In genomic region chr6:142155895-142156757, GRCh38 we compare ENCODE assay signal across 8 cellular contexts. TPM values are rescaled to one million over a fixed set of nuclear protein-coding genes. Genes with fewer than 3 reads are reported as not detected.
A peak's percentile ranks its signal among the peaks of the same experiment; 100 is the strongest.
DNase-seq lines count a peak whose midpoint lies in the region; ATAC-seq, FAIRE-seq and TF ChIP-seq lines count a peak whose summit lies in the region.

No MANE protein-coding gene starts in this region.

- no peaks in the 10 kb centered on the region for H3K9me1 ChIP-seq in K562 (ENCODE audit: control insufficient read depth, insufficient read depth, low read length)

- H3K4me3 Mint-ChIP-seq in CD14-positive monocyte: no peak overlapping the region

- H3K4me2 ChIP-seq in Loucy (ENCODE audit: low read depth, low read length, poor library complexity, severe bottlenecking): peak overlapping the region; percentile 57
- H3K4me2 ChIP-seq in K562 (ENCODE audit: insufficient read depth, low read length): no peak overlapping the region

- TF ChIP-seq CTCF in CD14-positive monocyte (IDR thresholded peaks at IDR 0.05) (peak; percentile 71), Loucy (conservative IDR thresholded peaks at IDR 0.05; ENCODE audit: low read length) (peak; percentile 71), K562 (IDR thresholded peaks at IDR 0.05 in 2 of 3, conservative IDR thresholded peaks at IDR 0.05 in 1 of 3; ENCODE audit: insufficient read depth in 2 of 3, low read depth in 1 of 3, low read length in 3 of 3) (peak in 1 of 3 experiments; percentile 63; a peak in 2 of 6 replicates)

- peak; percentile 87 for ATAC-seq in K562
- ATAC-seq in left lobe of liver: peak; percentile 84

- H3K79me2 ChIP-seq in Loucy (ENCODE audit: insufficient read depth, low read length) (peaks cover 92% of the 10 kb centered on the region), K562 (ENCODE audit: control insufficient read depth, insufficient read depth, low read length) (peaks cover 87% of the 10 kb centered on the region)

- no peaks in the 10 kb centered on the region for H3K27me3 Mint-ChIP-seq in CD14-positive monocyte (ENCODE audit: low read depth in 3 of 3)

- H3F3A ChIP-seq in Loucy (ENCODE audit: low read depth): no peaks in the 10 kb centered on the region

- peak; percentile 64 for FAIRE-seq in GM19239 (lab: Jason Lieb, UNC)
- peak; percentile 26 for FAIRE-seq in K562 (lab: Jason Lieb, UNC)

- POLR2A ChIA-PET in K562 (lab: Yijun Ruan, JAX): interaction anchor here (1.0 to 1.9 kb wide), 2 partner anchors 9 to 16 kb away, joined by 3 to 8 read pairs; partner anchors contain the start of genes NMBR and VTA1

- no peak for TF ChIP-seq POLR2A in K562 (conservative IDR thresholded peaks at IDR 0.05)

- H3K9me2 ChIP-seq in Loucy (replicated peaks; ENCODE audit: low read depth, low read length): no peaks in the 10 kb centered on the region

- WGBS in K562 (ENCODE audit: insufficient coverage, low coverage, missing lambda C conversion rate): 36% methylated on average over 5 of the region's 5 CpGs

- CTCF ChIA-PET in K562 (lab: Yijun Ruan, JAX; ENCODE audit: low intra/inter-chr PET ratio): no interaction called here

- H3K9ac ChIP-seq in Loucy (ENCODE audit: low read depth, low read length, poor library complexity, severe bottlenecking) (peak overlapping the region; percentile 20), K562 (ENCODE audit: insufficient read depth in 1 of 2, low read depth in 2 of 2, low read length in 2 of 2) (no peak overlapping the region)

- BruUV-seq in K562 (replicated peaks; lab: Mats Ljungman, UMichigan): no TSS peak

- H3K36me3 ChIP-seq in Loucy (ENCODE audit: insufficient read depth, low read length) (no peaks in the 10 kb centered on the region), K562 (ENCODE audit: control insufficient read depth, insufficient read depth, low read length) (no peaks in the 10 kb centered on the region)

- in situ Hi-C loops in K562 (cut with MboI): no loop called here

- H3K36me3 Mint-ChIP-seq in CD14-positive monocyte: peaks cover 4 to 6% of the 10 kb centered on the region in 2 donors

- TF ChIP-seq RAD21 in K562 (CRISPR knock-in tag; conservative IDR thresholded peaks at IDR 0.05 in 1 of 2, IDR thresholded peaks at IDR 0.05 in 1 of 2): peak; percentile 31 to 43

- H3K27ac Mint-ChIP-seq in CD14-positive monocyte: peak overlapping the region in 2 of 7 donors; percentile 32 to 68

- H3K27me3 ChIP-seq in Loucy (ENCODE audit: insufficient read depth, low read length, poor library complexity, severe bottlenecking) (no peaks in the 10 kb centered on the region), K562 (ENCODE audit: control insufficient read depth in 2 of 2, insufficient read depth in 2 of 2, low read length in 2 of 2) (no peaks in the 10 kb centered on the region)

- no peak for DNase-seq in CD14-positive monocyte (ENCODE audit: low spot score)
- no peak for DNase-seq in GM19239 (ENCODE audit: insufficient read length, low spot score)
- DNase-seq in K562 (ENCODE audit: extremely low read depth in 1 of 4, low spot score in 3 of 4): peak; percentile 21 to 35 (median 29)
- no peak for DNase-seq in left lobe of liver (ENCODE audit: low spot score)
- no peak for DNase-seq in NCI-H510A treated with DMSO at 0.1 percent for 48 hours (lab: John Stamatoyannopoulos, UW)
- no peak for DNase-seq in cortex of kidney (lab: John Stamatoyannopoulos, UW)
- no peak for DNase-seq in NCI-H1930 (lab: John Stamatoyannopoulos, UW)

- H3K9me3 ChIP-seq in Loucy (ENCODE audit: insufficient read depth, low read depth, low read length) (no peaks in the 10 kb centered on the region), K562 (replicated peaks; ENCODE audit: control insufficient read depth, insufficient read depth, low read depth, low read length) (no peaks in the 10 kb centered on the region)

- no peak overlapping the region for H3K27ac ChIP-seq in K562 (ENCODE audit: extremely low read depth, low read depth, low read length)

- TF ChIP-seq EP300 in K562 (IDR thresholded peaks at IDR 0.05; ENCODE audit: low read length): no peak

- intact Hi-C loops in CD14-positive monocyte (cut with micrococcal nuclease): loop anchor here in 1 of 2 donors (5.0 kb wide), 1 partner anchor 231 kb away; no protein-coding TSS in a partner anchor
- intact Hi-C loops in K562 (cut with micrococcal nuclease): loop anchor here (1.0 kb wide), 2 partner anchors 51 to 232 kb away; no protein-coding TSS in a partner anchor

- H3K4me1 Mint-ChIP-seq in CD14-positive monocyte: peaks cover 8% of the 10 kb centered on the region

- H3K4me3 ChIP-seq in Loucy (ENCODE audit: low read length, poor library complexity, severe bottlenecking): peak overlapping the region; percentile 53
- no peak overlapping the region for H3K4me3 ChIP-seq in K562

- H4K20me1 ChIP-seq in Loucy (ENCODE audit: insufficient read depth, low read length, poor library complexity, severe bottlenecking): peaks cover 65% of the 10 kb centered on the region
- no peaks in the 10 kb centered on the region; the same call in 1 of the 2 replicates for H4K20me1 ChIP-seq in K562 (replicated peaks; ENCODE audit: control insufficient read depth, insufficient read depth, low read length)

- H2AFZ ChIP-seq in Loucy (ENCODE audit: low read length): no peak overlapping the region
- no peak overlapping the region for H2AFZ ChIP-seq in K562 (ENCODE audit: low read depth, low read length)

- H3K4me1 ChIP-seq in Loucy (ENCODE audit: insufficient read depth, low read length, poor library complexity, severe bottlenecking) (peaks cover 46% of the 10 kb centered on the region), K562 (replicated peaks in 1 of 2; ENCODE audit: control insufficient read depth in 2 of 2, insufficient read depth in 2 of 2, low read length in 2 of 2) (peaks cover 0 to 3% of the 10 kb centered on the region in 2 experiments; a peak in 1 of 5 replicates)

- H3K9me3 Mint-ChIP-seq in CD14-positive monocyte: no peaks in the 10 kb centered on the region

TF ChIP-seq in K562, 482 proteins besides CTCF, POLR2A, EP300 and RAD21 (continues in another document):
- no peak for TF ChIP-seq FOXJ2 (tag; IDR thresholded peaks at IDR 0.05)

RNA-seq across cellular contexts. Expression of gene VTA1, which starts 9.1 kb away (rescaled TPM):
- polyA plus RNA-seq in CD14-positive monocyte: 10 to 100 TPM; 74.8 to 97.3 TPM
- total RNA-seq in K562 (2011; cell fraction: chromatin; rRNA removed; ENCODE audit: low replicate concordance): 21.6 and 31.6 TPM in 2 replicates
- total RNA-seq in K562 (2011; cell fraction: nucleolus; rRNA removed): 6.0 and 11.2 TPM in 2 replicates
- total RNA-seq in K562 (2011; cell fraction: nucleoplasm; rRNA removed): 17.5 and 23.1 TPM in 2 replicates
- total RNA-seq in K562 (2014; rRNA removed): 47.8 and 56.8 TPM in 2 replicates
- total RNA-seq in K562 (2014; rRNA removed; fragmentation: Illumina TruSeq; extraction: Trizol): 84.6 and 92.9 TPM in 2 replicates
- 77.1 and 83.9 TPM in 2 replicates for total RNA-seq in K562 (2015; rRNA removed; fragmentation: Illumina TruSeq; extraction: Trizol)
- 59.8 and 66.2 TPM in 2 replicates for total RNA-seq in K562 (2021)
- polyA plus RNA-seq in K562 (2011; rRNA removed): 109 and 137 TPM in 2 replicates
- polyA plus RNA-seq in K562 (2011; cell fraction: cytosol; rRNA removed): 72.1 and 78.2 TPM in 2 replicates
- polyA plus RNA-seq in K562 (2011; cell fraction: nucleus; rRNA removed): 23.4 and 34.0 TPM in 2 replicates
- polyA plus RNA-seq in K562 (2012): 56.4 and 60.0 TPM in 2 replicates
- 91.7 and 120 TPM in 2 replicates for polyA plus RNA-seq in K562 (2014; fragmentation: Illumina TruSeq; extraction: Trizol)
- 100 to 1,000 TPM; 163 to 182 TPM for polyA plus RNA-seq in K562 (2014; fragmentation: Nextera tagmentation; extraction: Ambion mirVana)
- 65.5 and 67.4 TPM in 2 replicates for polyA plus RNA-seq in K562 (2014; rRNA removed)
- 133 and 157 TPM in 2 replicates for polyA minus RNA-seq in K562 (2011; rRNA and poly(A)+ RNA removed)
- 37.9 and 56.0 TPM in 2 replicates for polyA minus RNA-seq in K562 (2011; cell fraction: cytosol; rRNA and poly(A)+ RNA removed)
- polyA minus RNA-seq in K562 (2011; cell fraction: nucleus; rRNA and poly(A)+ RNA removed): 14.8 and 26.5 TPM in 2 replicates
- total RNA-seq in left lobe of liver: 16.7 TPM

RNA-seq across cellular contexts. Expression of gene NMBR, which starts 9.2 kb away (rescaled TPM):
- not detected for polyA plus RNA-seq in CD14-positive monocyte
- not detected in 2 replicates for total RNA-seq in K562 (2011; cell fraction: chromatin; rRNA removed; ENCODE audit: low replicate concordance)
- total RNA-seq in K562 (2011; cell fraction: nucleolus; rRNA removed): not detected in 2 replicates
- not detected in 2 replicates for total RNA-seq in K562 (2011; cell fraction: nucleoplasm; rRNA removed)
- total RNA-seq in K562 (2014; rRNA removed): not detected in 2 replicates
- total RNA-seq in K562 (2014; rRNA removed; fragmentation: Illumina TruSeq; extraction: Trizol): not detected in 2 replicates
- total RNA-seq in K562 (2015; rRNA removed; fragmentation: Illumina TruSeq; extraction: Trizol): not detected in 2 replicates
- total RNA-seq in K562 (2021): not detected in 2 replicates
- not detected in 2 replicates for polyA plus RNA-seq in K562 (2011; rRNA removed)
- not detected in 2 replicates for polyA plus RNA-seq in K562 (2011; cell fraction: cytosol; rRNA removed)
- not detected in 2 replicates for polyA plus RNA-seq in K562 (2011; cell fraction: nucleus; rRNA removed)
- not detected in 2 replicates for polyA plus RNA-seq in K562 (2012)
- not detected in 2 replicates for polyA plus RNA-seq in K562 (2014; fragmentation: Illumina TruSeq; extraction: Trizol)
- not detected for polyA plus RNA-seq in K562 (2014; fragmentation: Nextera tagmentation; extraction: Ambion mirVana)
- not detected in 2 replicates for polyA plus RNA-seq in K562 (2014; rRNA removed)
- polyA minus RNA-seq in K562 (2011; rRNA and poly(A)+ RNA removed): not detected in 2 replicates
- not detected in 2 replicates for polyA minus RNA-seq in K562 (2011; cell fraction: cytosol; rRNA and poly(A)+ RNA removed)
- polyA minus RNA-seq in K562 (2011; cell fraction: nucleus; rRNA and poly(A)+ RNA removed): not detected in 2 replicates
- not detected for total RNA-seq in left lobe of liver

RNA-seq across cellular contexts. Expression of gene GJE1, which starts 23.4 kb away (rescaled TPM):
- polyA plus RNA-seq in CD14-positive monocyte (not detected), K562 (2011; rRNA removed) (not detected in 2 replicates), K562 (2014; fragmentation: Illumina TruSeq; extraction: Trizol) (not detected in 2 replicates), K562 (2014; fragmentation: Nextera tagmentation; extraction: Ambion mirVana) (not detected), K562 (2014; rRNA removed) (not detected in 2 replicates)
- total RNA-seq in K562 (2011; cell fraction: chromatin; rRNA removed; ENCODE audit: low replicate concordance): not detected in 2 replicates
- not detected in 2 replicates for total RNA-seq in K562 (2011; cell fraction: nucleolus; rRNA removed)
- not detected in 2 replicates for total RNA-seq in K562 (2011; cell fraction: nucleoplasm; rRNA removed)
- total RNA-seq in K562 (2014; rRNA removed) (not detected in 2 replicates), K562 (2014; rRNA removed; fragmentation: Illumina TruSeq; extraction: Trizol) (not detected in 2 replicates), K562 (2015; rRNA removed; fragmentation: Illumina TruSeq; extraction: Trizol) (not detected in 2 replicates), K562 (2021) (not detected in 2 replicates), left lobe of liver (not detected)
- polyA plus RNA-seq in K562 (2011; cell fraction: cytosol; rRNA removed): not detected in 2 replicates
- not detected in 2 replicates for polyA plus RNA-seq in K562 (2011; cell fraction: nucleus; rRNA removed)
- not detected in 2 replicates for polyA plus RNA-seq in K562 (2012)
- not detected in 2 replicates for polyA minus RNA-seq in K562 (2011; rRNA and poly(A)+ RNA removed)
- not detected in 2 replicates for polyA minus RNA-seq in K562 (2011; cell fraction: cytosol; rRNA and poly(A)+ RNA removed)
- polyA minus RNA-seq in K562 (2011; cell fraction: nucleus; rRNA and poly(A)+ RNA removed): not detected in 2 replicates

Comparison
In these comparisons a context has a peak if more than half of its experiments do, and no peak if none do; other contexts are left out.
1. DNase-seq: peak in K562 (4 of 4); none in CD14-positive monocyte (single experiment), GM19239 (single experiment), left lobe of liver (single experiment), NCI-H510A treated with DMSO at 0.1 percent for 48 hours (single experiment), cortex of kidney (single experiment) and NCI-H1930 (0 of 2).